8 cellular contexts compared by ENCODE assay signal in the genomic region with DNA sequence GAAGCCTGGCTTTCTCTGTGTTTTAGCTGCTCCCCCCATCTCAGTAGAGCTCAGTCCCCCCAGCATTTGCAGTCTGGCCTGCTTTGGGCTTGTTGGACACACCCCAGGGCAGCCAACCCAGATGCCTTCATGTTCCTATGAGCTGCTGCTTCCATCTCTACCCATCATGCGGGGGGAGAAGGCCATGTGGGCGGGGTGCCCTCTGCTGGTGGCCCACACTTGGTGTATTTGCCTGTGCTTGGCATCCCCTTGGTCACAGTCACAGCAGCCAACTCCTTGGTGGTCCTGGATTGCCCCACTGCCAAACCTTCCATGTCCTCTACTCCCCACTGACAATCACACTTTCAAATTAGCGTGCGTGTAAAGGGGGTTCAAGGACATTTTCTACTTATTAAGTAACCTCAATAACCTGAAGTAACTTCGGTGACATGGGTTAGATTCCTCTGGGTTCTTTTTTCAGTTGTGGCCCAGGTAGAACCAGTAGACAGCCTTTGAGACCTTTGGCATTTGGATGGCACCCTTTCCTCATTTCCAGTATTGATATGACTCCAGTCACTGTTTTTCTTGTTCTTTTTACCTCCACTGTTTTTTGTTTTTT. TPM values are rescaled to one million over a fixed set of nuclear protein-coding genes. Genes with fewer than 3 reads are reported as not detected.
DNase-seq lines count a peak whose midpoint lies in the region; ATAC-seq, FAIRE-seq and TF ChIP-seq lines count a peak whose summit lies in the region.

No MANE protein-coding gene starts in this region.

- no peak overlapping the region for H3K27ac Mint-ChIP-seq in glutamatergic neuron (ENCODE audit: unreplicated experiment)

- no peak overlapping the region for H3K4me3 Mint-ChIP-seq in glutamatergic neuron (ENCODE audit: unreplicated experiment)

- H3K27me3 ChIP-seq in BJ (ENCODE audit: control insufficient read depth, insufficient read depth, low read length), result no peaks in the 10 kb centered on the region
- no peaks in the 10 kb centered on the region for H3K27me3 ChIP-seq in SJCRH30

- H3K4me1 ChIP-seq in SJCRH30, result no peaks in the 10 kb centered on the region

- FAIRE-seq in GM19239 (lab: Jason Lieb, UNC), result peak; percentile 87

- DNase-seq in BJ (ENCODE audit: low read depth), result no peak
- DNase-seq in GM19239 (ENCODE audit: insufficient read length, low spot score), result peak; percentile 47
- DNase-seq in HT-29 (ENCODE audit: low spot score), result peak; percentile 77
- peak; percentile 79 to 85 for DNase-seq in SJCRH30
- DNase-seq in activated effector memory CD4-positive, alpha-beta T cell treated with anti-CD3 and anti-CD28 coated beads, Interleukin-2, amount 50 U/mL, for 16 hours, result peak; percentile 92
- peak; percentile 81 for DNase-seq in glutamatergic neuron
- DNase-seq in putamen (ENCODE audit: low spot score), result peak; percentile 69

- H3K36me3 ChIP-seq in BJ (ENCODE audit: control insufficient read depth, insufficient read depth, low read length), result no peaks in the 10 kb centered on the region
- H3K36me3 ChIP-seq in SJCRH30, result no peaks in the 10 kb centered on the region

- CTCF ChIA-PET in BJ (lab: Yijun Ruan, JAX), result interaction anchor here (0.6 to 2.9 kb wide), 10 partner anchors 10 to 82 kb away, joined by 3 to 15 read pairs (median 4); partner anchors contain the start of gene SNX30

- no peaks in the 10 kb centered on the region for H3K36me3 Mint-ChIP-seq in glutamatergic neuron (ENCODE audit: unreplicated experiment)

- POLR2A ChIA-PET in BJ (lab: Charles Lee), result no interaction called here

- H3K4me1 Mint-ChIP-seq in glutamatergic neuron (ENCODE audit: low read depth, unreplicated experiment), result peaks cover 13% of the 10 kb centered on the region

- H3K4me3 ChIP-seq in BJ (ENCODE audit: low read depth, low read length) (no peak overlapping the region), SJCRH30 (no peak overlapping the region)

- no peak overlapping the region for H3K27ac ChIP-seq in SJCRH30

- ATAC-seq in GM18520 (IDR thresholded peaks at IDR 0.05; ENCODE audit: unreplicated experiment), result no peak

- no peaks in the 10 kb centered on the region for H3K9me3 ChIP-seq in SJCRH30 (replicated peaks)

- H3K27me3 Mint-ChIP-seq in glutamatergic neuron (ENCODE audit: unreplicated experiment), result peaks cover 1% of the 10 kb centered on the region

- TF ChIP-seq CTCF in BJ (IDR thresholded peaks at IDR 0.05; ENCODE audit: insufficient read depth, low read depth, low read length), result peak; percentile 87
- TF ChIP-seq CTCF in glutamatergic neuron (IDR thresholded peaks at IDR 0.05; ENCODE audit: partially characterized antibody, unreplicated experiment), result peak; percentile 47

- no peaks in the 10 kb centered on the region for H3K9me3 Mint-ChIP-seq in glutamatergic neuron (ENCODE audit: unreplicated experiment)

RNA-seq across cellular contexts. Expression of gene SNX30, which starts 42.8 kb away (rescaled TPM):
- 6.1 and 9.1 TPM in 2 replicates for polyA plus RNA-seq in BJ (2011; rRNA removed)
- polyA minus RNA-seq in BJ (2011; rRNA and poly(A)+ RNA removed), result 10.4 and 12.4 TPM in 2 replicates
- 2.8 and 3.2 TPM in 2 replicates for total RNA-seq in HT-29 (2014; rRNA removed; shearing (Covaris generic))
- total RNA-seq in SJCRH30 (2014; rRNA removed; shearing (Covaris generic)), result 23.3 and 24.8 TPM in 2 replicates
- total RNA-seq in glutamatergic neuron (ENCODE audit: unreplicated experiment), result 41.7 TPM
